In the genomic region with DNA sequence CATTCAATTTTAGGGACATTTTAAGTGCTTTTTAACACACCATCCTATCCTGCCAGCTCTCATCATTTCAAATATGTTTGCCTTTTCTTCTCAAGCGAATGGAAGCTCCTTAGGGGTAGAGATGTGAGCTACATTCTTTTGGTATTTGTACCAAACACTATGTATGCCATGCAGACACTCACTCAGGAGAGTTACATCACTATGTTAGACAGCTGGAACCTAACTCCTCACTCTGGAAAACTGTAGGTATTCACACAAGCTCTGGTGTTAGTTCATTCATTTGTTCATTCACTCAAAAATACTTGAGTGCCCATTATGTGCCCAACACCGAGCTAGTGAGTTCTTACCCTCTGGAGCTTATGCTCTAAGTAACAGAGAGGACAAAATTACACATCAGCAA, we compare ENCODE assay signal across 20 cellular contexts. TPM values are rescaled to one million over a fixed set of nuclear protein-coding genes. Genes with fewer than 3 reads are reported as not detected.
DNase-seq lines count a peak whose midpoint lies in the region; ATAC-seq and TF ChIP-seq lines count a peak whose summit lies in the region.
"Had no signal": no experiment of that assay in that cellular context is flagged by ENCODE, and none has a peak within 500 bp of the region (broad histone marks: within the 10 kb centered on the region; RNA-seq: fewer than 3 reads in every experiment).

No MANE protein-coding gene starts in this region.

- peaks cover 14 to 49% of the 10 kb centered on the region in 2 experiments for H3K79me1 ChIP-seq in IMR-90 (ENCODE audit: low read depth in 1 of 2, low read length in 2 of 2)

- no peak overlapping the region for H3K4me2 ChIP-seq in IMR-90 (ENCODE audit: low read depth, low read length)

- dilution Hi-C loops in IMR-90 (cut with HindIII; ENCODE audit: low sequenced_read_pairs, unreplicated experiment), result no loop called here

- no CpG with 5 or more reads among the region's 2 CpGs for whole genome bisulfite sequencing in IMR-90 (ENCODE audit: extremely low coverage in 2 of 2, insufficient read length in 1 of 2), 2 experiments
- WGBS in esophagus, 2 donors, result 94 to 95% methylated on average over 2 of the region's 2 CpGs

- TF ChIP-seq RAD21 in IMR-90 (IDR thresholded peaks at IDR 0.05; ENCODE audit: low read length), result no peak

- BruUV-seq in IMR-90 (replicated peaks; lab: Mats Ljungman, UMichigan), result no TSS peak

- H3K4me1 ChIP-seq in IMR-90 (ENCODE audit: control insufficient read depth, insufficient read depth, low read length), result peaks cover 17% of the 10 kb centered on the region
- peaks cover 6 to 7% of the 10 kb centered on the region in 2 donors for H3K4me1 ChIP-seq in esophagus (ENCODE audit: control insufficient read depth in 2 of 2, insufficient read depth in 2 of 2, low read length in 1 of 2)
- peaks cover 66 to 77% of the 10 kb centered on the region in 2 donors for H3K4me1 ChIP-seq in gastrocnemius medialis

- H3K27me3 ChIP-seq in IMR-90 (ENCODE audit: control insufficient read depth, insufficient read depth, low read length) (no peaks in the 10 kb centered on the region), esophagus (ENCODE audit: control insufficient read depth in 1 of 2, insufficient read depth in 2 of 2, low read length in 2 of 2) (no peaks in the 10 kb centered on the region), gastrocnemius medialis (no peaks in the 10 kb centered on the region)
- H3K27me3 ChIP-seq: dorsolateral prefrontal cortex had no signal

- POLR2A ChIA-PET in IMR-90 (lab: Charles Lee; ENCODE audit: unreplicated experiment), result no interaction called here

- H2BK5ac ChIP-seq in IMR-90 (ENCODE audit: low read depth, low read length, poor library complexity, severe bottlenecking), result peak overlapping the region; percentile 81

- peak overlapping the region; percentile 18; the same call in 1 of the 2 replicates for H3K23ac ChIP-seq in IMR-90 (ENCODE audit: low read depth, low read length)

- no peak overlapping the region for H3K4me3 ChIP-seq in AG10803 (ENCODE audit: low read length)
- H3K4me3 ChIP-seq in IMR-90 (ENCODE audit: insufficient read depth, low read depth, low read length), result no peak overlapping the region
- H3K4me3 ChIP-seq in esophagus (ENCODE audit: low read depth in 1 of 2, low read length in 2 of 2), result no peak overlapping the region
- H3K4me3 ChIP-seq in gastrocnemius medialis, result no peak overlapping the region
- H3K4me3 ChIP-seq: dorsolateral prefrontal cortex, mucosa of descending colon had no signal

- peak overlapping the region; percentile 16; the same call in 1 of the 3 replicates for H2BK15ac ChIP-seq in IMR-90 (ENCODE audit: low read depth, low read length)

- TF ChIP-seq POLR2A in IMR-90 (IDR thresholded peaks at IDR 0.05; ENCODE audit: low read depth, low read length) (no peak), gastrocnemius medialis (IDR thresholded peaks at IDR 0.05) (no peak)

- no peak overlapping the region for H2AK9ac ChIP-seq in IMR-90 (replicated peaks; ENCODE audit: low read depth, low read length, poor library complexity)

- H3K56ac ChIP-seq in IMR-90 (ENCODE audit: extremely low read depth, insufficient read depth, low read length), result no peak overlapping the region

- H4K5ac ChIP-seq in IMR-90 (ENCODE audit: low read depth, low read length), result peak overlapping the region; percentile 20; the same call in 1 of the 2 replicates

- H2AFZ ChIP-seq in IMR-90 (replicated peaks; ENCODE audit: low read length, poor library complexity), result no peak overlapping the region

- H4K20me1 ChIP-seq in IMR-90 (ENCODE audit: insufficient read depth, low read length), result peaks cover 18% of the 10 kb centered on the region; the same call in 1 of the 2 replicates

- 0 out of 2 replicates have a peak overlapping the region, but pooled peaks have one; percentile 53 for H3K14ac ChIP-seq in IMR-90 (replicated peaks; ENCODE audit: low read depth, low read length)

- H2BK20ac ChIP-seq in IMR-90 (ENCODE audit: low read depth, low read length), result peak overlapping the region; percentile 45

- H3K36me3 ChIP-seq in IMR-90 (ENCODE audit: control insufficient read depth, insufficient read depth, low read length) (peaks cover 2% of the 10 kb centered on the region), esophagus (ENCODE audit: control insufficient read depth in 2 of 2, insufficient read depth in 2 of 2, low read length in 1 of 2) (peaks cover 0 to 4% of the 10 kb centered on the region in 2 donors), gastrocnemius medialis (no peaks in the 10 kb centered on the region)

- intact Hi-C loops in IMR-90 (cut with micrococcal nuclease), result no loop called here
- intact Hi-C loops in gastrocnemius medialis (cut with DNase I; ENCODE audit: low total_unique reads), result no loop called here

- CTCF ChIA-PET in IMR-90 (lab: Yijun Ruan, JAX), result interaction anchor here (1.4 kb wide), 1 partner anchor 14 kb away, joined by 4 read pairs; no protein-coding TSS in a partner anchor

- H4K91ac ChIP-seq in IMR-90 (ENCODE audit: insufficient read depth, low read depth, low read length), result peak overlapping the region; percentile 49; the same call in 1 of the 2 replicates

- peak overlapping the region; percentile 48 for H3K4ac ChIP-seq in IMR-90 (ENCODE audit: low read depth, low read length)

- peaks cover 21% of the 10 kb centered on the region for H3K9me1 ChIP-seq in IMR-90 (ENCODE audit: insufficient read depth, low read length)

- TF ChIP-seq CTCF in AG10803 (conservative IDR thresholded peaks at IDR 0.05; ENCODE audit: low read length) (no peak), IMR-90 (conservative IDR thresholded peaks at IDR 0.05; ENCODE audit: low read depth, low read length) (no peak), gastrocnemius medialis (IDR thresholded peaks at IDR 0.05 in 4 of 5, conservative IDR thresholded peaks at IDR 0.05 in 1 of 5) (no peak)

- H3K9me3 ChIP-seq in IMR-90 (ENCODE audit: control insufficient read depth, insufficient read depth, low read length), result no peaks in the 10 kb centered on the region
- H3K9me3 ChIP-seq in esophagus (ENCODE audit: control insufficient read depth in 2 of 2, insufficient read depth in 1 of 2, low read depth in 1 of 2, low read length in 1 of 2), result no peaks in the 10 kb centered on the region
- H3K9me3 ChIP-seq in gastrocnemius medialis, result no peaks in the 10 kb centered on the region
- H3K9me3 ChIP-seq: mucosa of descending colon had no signal

- peak overlapping the region in 1 of 2 experiments; percentile 22; a peak in 2 of 4 replicates for H4K8ac ChIP-seq in IMR-90 (ENCODE audit: low read depth in 2 of 2, low read length in 2 of 2)

- H3K18ac ChIP-seq in IMR-90 (ENCODE audit: low read depth, low read length), result peak overlapping the region; percentile 80; the same call in 1 of the 2 replicates

- no peak overlapping the region; the same call in 1 of the 2 replicates for H3K9ac ChIP-seq in IMR-90 (ENCODE audit: low read depth, low read length)

- H2AK5ac ChIP-seq in IMR-90 (ENCODE audit: low read depth, low read length), result peak overlapping the region; percentile 57; the same call in 1 of the 2 replicates

- no peak for ATAC-seq in IMR-90 (ENCODE audit: low read depth)
- no peak for ATAC-seq in gastrocnemius medialis
- ATAC-seq: activated CD8-positive, alpha-beta memory T cell treated with anti-CD3 and anti-CD28 coated beads, Interleukin-2, amount 10 ng/mL, durations not matched to agents 7 days and 5 days; mucosa of descending colon had no signal

- peak; percentile 33 for DNase-seq in AG10803 (ENCODE audit: low read depth)
- DNase-seq in IMR-90, result no peak
- DNase-seq in gastrocnemius medialis, result no peak
- no peak for DNase-seq in stimulated activated CD4-positive, alpha-beta T cell treated with anti-CD3 and anti-CD28 coated beads, Interleukin-12 subunit alpha, Interleukin-12 subunit beta, amount 100 ng/mL, for 4 hours
- DNase-seq in inferior parietal cortex (ENCODE audit: extremely low spot score), result no peak
- DNase-seq in activated T-cell treated with anti-CD3 and anti-CD28 coated beads for 4 hours, result no peak
- DNase-seq: activated CD4-positive, alpha-beta T cell treated with anti-CD3 and anti-CD28 coated beads, Interleukin-2, amount 50 U/mL, for 1 hour; activated CD8-positive, alpha-beta memory T cell treated with anti-CD3 and anti-CD28 coated beads, Interleukin-2, amount 10 ng/mL, durations not matched to agents 7 days and 5 days; aorta; CD4-positive, CD25-positive, alpha-beta regulatory T cell; dorsolateral prefrontal cortex; hippocampal formation; mucosa of descending colon; NCI-H1092; NCI-H187 treated with DMSO at 0.1 percent for 48 hours; NCI-H526; T-helper 2 cell had no signal

- H3K27ac ChIP-seq in IMR-90 (ENCODE audit: insufficient read depth, low read length) (peak overlapping the region; percentile 12; the same call in 1 of the 2 replicates), esophagus (ENCODE audit: low read depth in 2 of 2, low read length in 1 of 2) (peak overlapping the region; percentile 51 to 68), gastrocnemius medialis (peak overlapping the region; percentile 74 to 87 (median 78))
- H3K27ac ChIP-seq: dorsolateral prefrontal cortex had no signal

- peak overlapping the region; percentile 61 for H2BK120ac ChIP-seq in IMR-90 (ENCODE audit: low read depth, low read length)

- in situ Hi-C loops in IMR-90 (cut with MboI; ENCODE audit: low sequenced_read_pairs) (no loop called here), gastrocnemius medialis (cut with MboI; ENCODE audit: low sequenced_read_pairs in 4 of 4) (no loop called here)

TF ChIP-seq in IMR-90, 13 proteins besides CTCF, POLR2A, EP300 and RAD21:
- TF ChIP-seq CEBPB (IDR thresholded peaks at IDR 0.05; ENCODE audit: low read depth, low read length), result no peak

RNA-seq across cellular contexts. Expression of a gene that starts 26.4 kb away (rescaled TPM):
- under 0.01 TPM in 2 replicates for total RNA-seq in IMR-90 (2012; rRNA removed)
- polyA plus RNA-seq in IMR-90 (2012; rRNA removed), result not detected in 2 replicates
- not detected in 2 replicates for polyA plus RNA-seq in IMR-90 (2012; cell fraction: cytosol; rRNA removed)
- not detected in 2 replicates for polyA plus RNA-seq in IMR-90 (2012; cell fraction: nucleus; rRNA removed; ENCODE audit: low replicate concordance)
- polyA plus RNA-seq in esophagus, result not detected
- not detected for total RNA-seq in gastrocnemius medialis
- total RNA-seq: activated CD8-positive, alpha-beta memory T cell treated with anti-CD3 and anti-CD28 coated beads, Interleukin-2, amount 10 ng/mL, durations not matched to agents 7 days and 5 days; aorta; CD4-positive, CD25-positive, alpha-beta regulatory T cell; SK-MEL-5 had no signal
- polyA plus RNA-seq: aorta; CD4-positive, CD25-positive, alpha-beta regulatory T cell; small intestine had no signal

Comparison
In these comparisons a context has a peak if more than half of its experiments do, and no peak if none do; other contexts are left out.
1. H3K27ac ChIP-seq: peak in every context shown above with its lines; median percentile 78 in gastrocnemius medialis; 60 in esophagus; 12 in IMR-90.